8 cellular contexts compared by ENCODE assay signal in genomic region chr4:80540785-80541469, GRCh38.
A peak's percentile ranks its signal among the peaks of the same experiment; 100 is the strongest.
DNase-seq lines count a peak whose midpoint lies in the region; ATAC-seq and TF ChIP-seq lines count a peak whose summit lies in the region.

No MANE protein-coding gene starts in this region.

- DNase-seq in fibroblast of villous mesenchyme (ENCODE audit: low read depth) (peak; percentile 39), occipital lobe (lab: John Stamatoyannopoulos, UW) (no peak), T-helper 9 cell (no peak), NCI-H2029 treated with DMSO at 0.1 percent for 48 hours (lab: John Stamatoyannopoulos, UW) (no peak), DMS 273 (lab: John Stamatoyannopoulos, UW; ENCODE audit: unreplicated experiment) (no peak)

- no peak for TF ChIP-seq CTCF in fibroblast of villous mesenchyme (IDR thresholded peaks at IDR 0.05; ENCODE audit: insufficient read depth, low read depth, low read length)

- ATAC-seq in GM18508 (IDR thresholded peaks at IDR 0.05; ENCODE audit: insufficient read depth, unreplicated experiment) (peak; percentile 91), GM21515 (IDR thresholded peaks at IDR 0.05; ENCODE audit: unreplicated experiment) (peak; percentile 94), HG03354 (IDR thresholded peaks at IDR 0.05; ENCODE audit: poor library complexity, severe bottlenecking, unreplicated experiment) (peak; percentile 97)

- no peak overlapping the region for H3K4me3 ChIP-seq in fibroblast of villous mesenchyme (ENCODE audit: low read depth, low read length)
